1 cellular context compared by ENCODE assay signal in genomic region chr16:19555186-19555937, GRCh38.
TF ChIP-seq lines count a peak whose summit lies in the region.

Gene VPS35L, plus strand, starts transcription at chr16:19555703. Its CDS starts 27 bp downstream, at chr16:19555730.

TF ChIP-seq in HepG2, 621 proteins besides CTCF, POLR2A, EP300 and RAD21 (continued from another document and continues in another):
- TF ChIP-seq TFDP1 (CRISPR knock-in tag; IDR thresholded peaks at IDR 0.05; ENCODE audit: borderline replicate concordance) (peak; percentile 72), PBX2 (CRISPR knock-in tag; IDR thresholded peaks at IDR 0.05) (no peak), ZNF333 (CRISPR knock-in tag; IDR thresholded peaks at IDR 0.05; ENCODE audit: borderline replicate concordance) (peak; percentile 86; the same call in 1 of the 2 replicates), ARNT2 (CRISPR knock-in tag; IDR thresholded peaks at IDR 0.05; ENCODE audit: low read depth) (peak; percentile 81), ZFAT (CRISPR knock-in tag; conservative IDR thresholded peaks at IDR 0.05) (no peak), ZNF337 (CRISPR knock-in tag; IDR thresholded peaks at IDR 0.05; ENCODE audit: borderline replicate concordance, low read depth) (no peak), GTF2F1 (IDR thresholded peaks at IDR 0.05; ENCODE audit: low read length) (0 out of 2 replicates have a peak, but pooled peaks have one; percentile 49), NFRKB (IDR thresholded peaks at IDR 0.05) (peak; percentile 54), JARID2 (CRISPR knock-in tag; IDR thresholded peaks at IDR 0.05; ENCODE audit: insufficient replicate concordance) (no peak), ATAD3A (CRISPR knock-in tag; IDR thresholded peaks at IDR 0.05) (0 out of 2 replicates have a peak, but pooled peaks have one; percentile 14), TRAFD1 (CRISPR knock-in tag; IDR thresholded peaks at IDR 0.05; ENCODE audit: borderline replicate concordance) (no peak), CERS6 (CRISPR knock-in tag; IDR thresholded peaks at IDR 0.05) (no peak; the same call in 1 of the 2 replicates), ZNF879 (CRISPR knock-in tag; IDR thresholded peaks at IDR 0.05) (peak; percentile 89), MAF1 (CRISPR knock-in tag; IDR thresholded peaks at IDR 0.05; ENCODE audit: borderline replicate concordance) (peak; percentile 75; the same call in 1 of the 2 replicates), ZNF720 (CRISPR knock-in tag; IDR thresholded peaks at IDR 0.05) (no peak), KMT2A (CRISPR knock-in tag; IDR thresholded peaks at IDR 0.05) (no peak; the same call in 1 of the 2 replicates), MLX (CRISPR knock-in tag; IDR thresholded peaks at IDR 0.05) (peak; percentile 59; the same call in 1 of the 2 replicates), SRSF1 (optimal IDR thresholded peaks at IDR 0.05; ENCODE audit: low read depth, low read length) (no peak), NFKBIZ (CRISPR knock-in tag; IDR thresholded peaks at IDR 0.05) (peak; percentile 81), ZSCAN9 (CRISPR knock-in tag; IDR thresholded peaks at IDR 0.05; ENCODE audit: borderline replicate concordance) (0 out of 2 replicates have a peak, but pooled peaks have one; percentile 16), MEIS2 (CRISPR knock-in tag; IDR thresholded peaks at IDR 0.05) (peak; percentile 93), HOXA7 (CRISPR knock-in tag; IDR thresholded peaks at IDR 0.05) (no peak), HNRNPL (IDR thresholded peaks at IDR 0.05; ENCODE audit: low read depth, low read length) (peak; percentile 70), ZNF576 (CRISPR knock-in tag; IDR thresholded peaks at IDR 0.05) (peak; percentile 34; the same call in 1 of the 2 replicates), NR2F2 (IDR thresholded peaks at IDR 0.05; ENCODE audit: borderline replicate concordance, low read depth) (no peak; the same call in 1 of the 2 replicates), THAP9 (CRISPR knock-in tag; IDR thresholded peaks at IDR 0.05; ENCODE audit: borderline replicate concordance) (peak; percentile 95), USF2 (IDR thresholded peaks at IDR 0.05; ENCODE audit: low read depth, low read length) (peak; percentile 38; the same call in 1 of the 2 replicates), USF2 (CRISPR knock-in tag; IDR thresholded peaks at IDR 0.05; ENCODE audit: borderline replicate concordance) (peak; percentile 77; the same call in 1 of the 2 replicates), ZNF317 (CRISPR knock-in tag; IDR thresholded peaks at IDR 0.05) (no peak; the same call in 1 of the 2 replicates), DBP (CRISPR knock-in tag; IDR thresholded peaks at IDR 0.05; ENCODE audit: not compliant biosample characterization) (no peak), MAFK (conservative IDR thresholded peaks at IDR 0.05 in 1 of 2, IDR thresholded peaks at IDR 0.05 in 1 of 2; ENCODE audit: low read length in 2 of 2) (peak in 1 of 2 experiments; percentile 5; a peak in 1 of 4 replicates), PATZ1 (CRISPR knock-in tag; IDR thresholded peaks at IDR 0.05) (0 out of 2 replicates have a peak, but pooled peaks have one; percentile 8), E2F2 (CRISPR knock-in tag; IDR thresholded peaks at IDR 0.05; ENCODE audit: borderline replicate concordance) (no peak), RBM22 (optimal IDR thresholded peaks at IDR 0.05; ENCODE audit: low read length) (no peak), ZNF891 (CRISPR knock-in tag; IDR thresholded peaks at IDR 0.05) (peak; percentile 92), RERE (CRISPR knock-in tag; IDR thresholded peaks at IDR 0.05; ENCODE audit: low read depth) (no peak)
